In genomic region chr11:45805305-45806071, GRCh38 we compare ENCODE assay signal across 8 cellular contexts. TPM values are rescaled to one million over a fixed set of nuclear protein-coding genes. Genes with fewer than 3 reads are reported as not detected.
DNase-seq lines count a peak whose midpoint lies in the region; ATAC-seq and TF ChIP-seq lines count a peak whose summit lies in the region.

No MANE protein-coding gene starts in this region.

- no peak for TF ChIP-seq POLR2A in uterus (IDR thresholded peaks at IDR 0.05)

- TF ChIP-seq CTCF in GM12875 (IDR thresholded peaks at IDR 0.05; ENCODE audit: borderline replicate concordance, insufficient read depth, low read depth, low read length): no peak
- TF ChIP-seq CTCF in endothelial cell (IDR thresholded peaks at IDR 0.05; ENCODE audit: unreplicated experiment): peak; percentile 25
- no peak for TF ChIP-seq CTCF in uterus (IDR thresholded peaks at IDR 0.05)

- H3K36me3 Mint-ChIP-seq in endothelial cell (ENCODE audit: low read depth, unreplicated experiment): peaks cover 13% of the 10 kb centered on the region

- H3K4me1 Mint-ChIP-seq in endothelial cell (ENCODE audit: unreplicated experiment): peaks cover 24% of the 10 kb centered on the region

- H3K4me3 Mint-ChIP-seq in endothelial cell (ENCODE audit: unreplicated experiment): peak overlapping the region; percentile 94

- DNase-seq in SJSA1 (ENCODE audit: low read depth in 1 of 2, low spot score in 2 of 2): peak; percentile 80 to 85
- peak; percentile 45 for DNase-seq in endothelial cell (ENCODE audit: low spot score)
- peak; percentile 33 to 40 for DNase-seq in uterus
- DNase-seq in NCI-H2029 treated with DMSO at 0.1 percent for 48 hours (lab: John Stamatoyannopoulos, UW): no peak

- H3K27ac ChIP-seq in ACC112 (ENCODE audit: low read depth, low read length): peak overlapping the region; percentile 63
- peak overlapping the region; percentile 86 for H3K27ac ChIP-seq in SJSA1
- peak overlapping the region; percentile 83 to 91 for H3K27ac ChIP-seq in uterus

- intact Hi-C loops in uterus (cut with DNase I; ENCODE audit: low total_unique reads): no loop called here

- H3K36me3 ChIP-seq in ACC112 (ENCODE audit: insufficient read depth, low read length): no peaks in the 10 kb centered on the region
- peaks cover 51% of the 10 kb centered on the region for H3K36me3 ChIP-seq in SJSA1
- H3K36me3 ChIP-seq in mucosa of stomach (ENCODE audit: control insufficient read depth, insufficient read depth, low read length): peaks cover 2% of the 10 kb centered on the region
- no peaks in the 10 kb centered on the region for H3K36me3 ChIP-seq in uterus

- H3K4me1 ChIP-seq in ACC112 (ENCODE audit: control insufficient read depth, insufficient read depth, low read length, unreplicated experiment) (peaks cover 28% of the 10 kb centered on the region), SJSA1 (replicated peaks) (peaks cover 28% of the 10 kb centered on the region), mucosa of stomach (ENCODE audit: control insufficient read depth, insufficient read depth, low read length) (peaks cover 53% of the 10 kb centered on the region), uterus (peaks cover 0 to 18% of the 10 kb centered on the region in 2 donors)

- no peaks in the 10 kb centered on the region for H3K9me3 Mint-ChIP-seq in endothelial cell (ENCODE audit: unreplicated experiment)

- peak; percentile 19 for ATAC-seq in HG03108 (IDR thresholded peaks at IDR 0.05; ENCODE audit: unreplicated experiment)

- no peaks in the 10 kb centered on the region for H3K9me3 ChIP-seq in SJSA1 (replicated peaks)
- H3K9me3 ChIP-seq in mucosa of stomach (ENCODE audit: control insufficient read depth, low read length): no peaks in the 10 kb centered on the region
- no peaks in the 10 kb centered on the region for H3K9me3 ChIP-seq in uterus

- H3K4me3 ChIP-seq in ACC112 (ENCODE audit: low read depth, low read length) (peak overlapping the region; percentile 90), GM12875 (ENCODE audit: low read depth, low read length) (peak overlapping the region; percentile 64), SJSA1 (peak overlapping the region; percentile 61), mucosa of stomach (ENCODE audit: low read length) (peak overlapping the region; percentile 76), uterus (peak overlapping the region; percentile 66 to 84)

- H2AFZ ChIP-seq in ACC112 (ENCODE audit: low read length, unreplicated experiment): peak overlapping the region; percentile 83

- peaks cover 29% of the 10 kb centered on the region for H3K79me2 ChIP-seq in ACC112 (ENCODE audit: control insufficient read depth, insufficient read depth, low read length, unreplicated experiment)

- peak overlapping the region; percentile 96 for H3K27ac Mint-ChIP-seq in endothelial cell (ENCODE audit: unreplicated experiment)

- peaks cover 13% of the 10 kb centered on the region for H3K27me3 Mint-ChIP-seq in endothelial cell (ENCODE audit: unreplicated experiment)

- H3K27me3 ChIP-seq in ACC112 (ENCODE audit: insufficient read depth, low read length) (no peaks in the 10 kb centered on the region), SJSA1 (replicated peaks) (no peaks in the 10 kb centered on the region), mucosa of stomach (ENCODE audit: control insufficient read depth, insufficient read depth, low read length) (no peaks in the 10 kb centered on the region), uterus (no peaks in the 10 kb centered on the region)

- H3K9ac ChIP-seq in mucosa of stomach (ENCODE audit: low read length): peak overlapping the region; percentile 98

RNA-seq across cellular contexts. Expression of gene SLC35C1, which starts 0.5 kb away (rescaled TPM):
- 11.5 and 11.8 TPM in 2 replicates for total RNA-seq in SJSA1 (2014; rRNA removed; shearing (Covaris generic))
- total RNA-seq in endothelial cell (ENCODE audit: unreplicated experiment) (13.9 TPM), uterus (10 to 100 TPM in 1 of 4 donors, 1 to 10 TPM in 2, under 1 TPM in 1; under 0.01 to 12.7 (median 5.2) TPM)

RNA-seq across cellular contexts. Expression of gene CRY2, which starts 41.8 kb away (rescaled TPM):
- 16.1 and 17.3 TPM in 2 replicates for total RNA-seq in SJSA1 (2014; rRNA removed; shearing (Covaris generic))
- 23.8 TPM for total RNA-seq in endothelial cell (ENCODE audit: unreplicated experiment)
- total RNA-seq in uterus: 10 to 100 TPM; 22.1 to 91.8 (median 61.0) TPM
